In genomic region chr14:21307641-21308040, GRCh38 we compare ENCODE assay signal across 16 cellular contexts. TPM values are rescaled to one million over a fixed set of nuclear protein-coding genes. Genes with fewer than 3 reads are reported as not detected.
DNase-seq lines count a peak whose midpoint lies in the region; ATAC-seq and TF ChIP-seq lines count a peak whose summit lies in the region.
"Had no signal": no experiment of that assay in that cellular context is flagged by ENCODE, and none has a peak within 500 bp of the region (broad histone marks: within the 10 kb centered on the region; RNA-seq: fewer than 3 reads in every experiment).

No MANE protein-coding gene starts in this region.

- POLR2A ChIA-PET in activated CD4-positive, alpha-beta T cell treated with anti-CD3 and anti-CD28 coated beads for 36 hours (lab: Charles Lee) = interaction anchor here (1.0 kb wide), 1 partner anchor 8 kb away, joined by 3 read pairs; no protein-coding TSS in a partner anchor

- H4K20me1 ChIP-seq in OCI-LY3 (ENCODE audit: insufficient read depth, low read length) = no peaks in the 10 kb centered on the region
- H4K20me1 ChIP-seq in hepatocyte (ENCODE audit: insufficient read depth, poor library complexity, severe bottlenecking) = no peaks in the 10 kb centered on the region

- H3K36me3 ChIP-seq in OCI-LY3 (replicated peaks; ENCODE audit: low read depth, low read length) (no peaks in the 10 kb centered on the region), hepatocyte (replicated peaks; ENCODE audit: insufficient read depth, low read depth) (no peaks in the 10 kb centered on the region), spleen (no peaks in the 10 kb centered on the region)
- H3K36me3 ChIP-seq: tibial nerve had no signal

- H3K27me3 ChIP-seq in OCI-LY3 (ENCODE audit: low read depth, low read length) (peaks cover 4% of the 10 kb centered on the region; the same call in 1 of the 2 replicates), hepatocyte (no peaks in the 10 kb centered on the region), spleen (replicated peaks in 1 of 7) (no peaks in the 10 kb centered on the region)

- peak overlapping the region; percentile 73 for H3K4me3 Mint-ChIP-seq in activated CD4-positive, alpha-beta T cell treated with anti-CD3 and anti-CD28 coated beads for 36 hours

- TF ChIP-seq CTCF in OCI-LY3 (IDR thresholded peaks at IDR 0.05; ENCODE audit: low read depth, low read length) (no peak), hepatocyte (IDR thresholded peaks at IDR 0.05; ENCODE audit: poor library complexity) (no peak), spleen (IDR thresholded peaks at IDR 0.05 in 8 of 11, conservative IDR thresholded peaks at IDR 0.05 in 3 of 11) (no peak)

- H3K9me3 ChIP-seq in OCI-LY3 (ENCODE audit: insufficient read depth, low read length) (no peaks in the 10 kb centered on the region), hepatocyte (ENCODE audit: low read depth) (no peaks in the 10 kb centered on the region), spleen (no peaks in the 10 kb centered on the region)
- H3K9me3 ChIP-seq: tibial nerve had no signal

- no peaks in the 10 kb centered on the region for H3K36me3 Mint-ChIP-seq in activated CD4-positive, alpha-beta T cell treated with anti-CD3 and anti-CD28 coated beads for 36 hours (ENCODE audit: low read depth)
- H3K36me3 Mint-ChIP-seq: activated naive CD4-positive, alpha-beta T cell treated with anti-CD3 and anti-CD28 coated beads, Interleukin-2, amount 10 ng/mL, durations not matched to agents 7 days and 5 days had no signal

- no peak for ATAC-seq in activated CD4-positive, alpha-beta T cell treated with anti-CD3 and anti-CD28 coated beads for 36 hours
- no peak for ATAC-seq in sciatic nerve

- CTCF ChIA-PET in activated CD4-positive, alpha-beta T cell treated with anti-CD3 and anti-CD28 coated beads for 36 hours (lab: Charles Lee) = interaction anchor here (0.7 to 0.8 kb wide), 2 partner anchors 33 to 67 kb away, joined by 3 to 4 read pairs; no protein-coding TSS in a partner anchor

- WGBS in hepatocyte (ENCODE audit: low lambda C conversion rate, missing lambda C conversion rate) = 89% methylated on average over 3 of the region's 3 CpGs
- WGBS in spleen, 5 donors = 72 to 82% (median 79%) methylated on average over 3 of the region's 3 CpGs

- H3K4me3 ChIP-seq in OCI-LY3 (ENCODE audit: low read length) (peak overlapping the region; percentile 78), hepatocyte (no peak overlapping the region), spleen (no peak overlapping the region)

- H3K4me1 ChIP-seq in OCI-LY3 (ENCODE audit: low read length) = peaks cover 30% of the 10 kb centered on the region
- H3K4me1 ChIP-seq in hepatocyte (ENCODE audit: insufficient read depth) = no peaks in the 10 kb centered on the region
- peaks cover 4 to 21% (median 17%) of the 10 kb centered on the region in 6 donors for H3K4me1 ChIP-seq in spleen
- H3K4me1 ChIP-seq: tibial nerve had no signal

- no peak for TF ChIP-seq POLR2A in spleen (IDR thresholded peaks at IDR 0.05)

- no peaks in the 10 kb centered on the region for H3K9me3 Mint-ChIP-seq in activated CD4-positive, alpha-beta T cell treated with anti-CD3 and anti-CD28 coated beads for 36 hours (ENCODE audit: low read depth)
- H3K9me3 Mint-ChIP-seq: activated CD8-positive, alpha-beta T cell treated with anti-CD3 and anti-CD28 coated beads for 36 hours; activated naive CD4-positive, alpha-beta T cell treated with anti-CD3 and anti-CD28 coated beads, Interleukin-2, amount 10 ng/mL, durations not matched to agents 7 days and 5 days; T-helper 2 cell treated with Interferon-gamma antibody and Interleukin-4, amounts not matched to agents 5 μg/mL and 100 μg/mL, for 36 hours had no signal

- H3K27me3 Mint-ChIP-seq in activated CD4-positive, alpha-beta T cell treated with anti-CD3 and anti-CD28 coated beads for 36 hours = no peaks in the 10 kb centered on the region
- H3K27me3 Mint-ChIP-seq: activated CD8-positive, alpha-beta T cell treated with anti-CD3 and anti-CD28 coated beads for 36 hours had no signal

- H3K79me2 ChIP-seq in OCI-LY3 (ENCODE audit: low read length) (no peaks in the 10 kb centered on the region), hepatocyte (no peaks in the 10 kb centered on the region)

- no peak overlapping the region for H3K27ac Mint-ChIP-seq in activated CD4-positive, alpha-beta T cell treated with anti-CD3 and anti-CD28 coated beads for 36 hours

- H3K9me2 ChIP-seq in hepatocyte (replicated peaks; ENCODE audit: insufficient read depth) = no peaks in the 10 kb centered on the region

- DNase-seq in activated CD4-positive, alpha-beta T cell treated with anti-CD3 and anti-CD28 coated beads for 36 hours = no peak
- DNase-seq in activated CD4-positive, alpha-beta T cell treated with anti-CD3 and anti-CD28 coated beads for 4 hours = no peak
- DNase-seq in hepatocyte (ENCODE audit: low spot score) (no peak), spleen (no peak), sciatic nerve (ENCODE audit: low spot score) (no peak), NCI-H446 treated with DMSO at 0.1 percent for 48 hours (lab: John Stamatoyannopoulos, UW) (no peak)
- DNase-seq in activated CD8-positive, alpha-beta memory T cell treated with anti-CD3 and anti-CD28 coated beads, Interleukin-2, amount 50 U/mL, for 48 hours = no peak
- DNase-seq: activated CD8-positive, alpha-beta T cell treated with anti-CD3 and anti-CD28 coated beads for 36 hours; activated naive CD4-positive, alpha-beta T cell treated with anti-CD3 and anti-CD28 coated beads, Interleukin-2, amount 10 ng/mL, durations not matched to agents 7 days and 5 days; DMS153; KBM-7; NCI-H187 treated with DMSO at 0.1 percent for 48 hours had no signal

- peaks cover 22% of the 10 kb centered on the region for H3K4me1 Mint-ChIP-seq in activated CD4-positive, alpha-beta T cell treated with anti-CD3 and anti-CD28 coated beads for 36 hours

- no peak overlapping the region for H2AFZ ChIP-seq in OCI-LY3 (ENCODE audit: low read depth, low read length)
- H2AFZ ChIP-seq in hepatocyte = peak overlapping the region; percentile 28

- H3K27ac ChIP-seq in OCI-LY3 (ENCODE audit: low read length) (0 out of 2 replicates have a peak overlapping the region, but pooled peaks have one; percentile 62), hepatocyte (peak overlapping the region; percentile 84), spleen (peak overlapping the region in 6 of 8 donors; percentile 56 to 81 (median 74))

- H3K4me2 ChIP-seq in OCI-LY3 (ENCODE audit: low read length) = peak overlapping the region; percentile 79
- H3K4me2 ChIP-seq in hepatocyte = peak overlapping the region; percentile 71

- intact Hi-C loops in activated CD4-positive, alpha-beta T cell treated with anti-CD3 and anti-CD28 coated beads for 36 hours (cut with DNase I, micrococcal nuclease) = loop anchor here (1.0 to 2.0 kb wide), 6 partner anchors 38 to 169 kb away; partner anchors contain the start of genes HNRNPC (in 2 of the 2), SUPT16H (in 2 of the 2), CHD8 (in 1 of the 2) and RAB2B (in 1 of the 2)
- intact Hi-C loops in spleen (cut with DNase I; ENCODE audit: low total_unique reads) = no loop called here
- intact Hi-C loops in sciatic nerve (cut with DNase I) = no loop called here

- H3K9ac ChIP-seq in OCI-LY3 (ENCODE audit: low read length) = peak overlapping the region; percentile 71; the same call in 1 of the 2 replicates

RNA-seq across cellular contexts. Expression of gene RPGRIP1, which starts 27.8 kb away (rescaled TPM):
- under 1 TPM; 0.14 to 0.21 TPM for total RNA-seq in activated CD4-positive, alpha-beta T cell treated with anti-CD3 and anti-CD28 coated beads for 36 hours
- total RNA-seq in hepatocyte = 0.07 TPM in 1 of 2 replicates, not detected in the other
- polyA plus RNA-seq in hepatocyte = not detected in 2 replicates
- total RNA-seq in spleen = 1 to 10 TPM in 3 of 7 donors, under 1 TPM in 4; 0.33 to 4.0 (median 0.87) TPM
- polyA plus RNA-seq in spleen = 1 to 10 TPM in 1 of 3 donors, under 1 TPM in 2; 0.46 to 1.3 (median 0.61) TPM
- 0.45 TPM for total RNA-seq in sciatic nerve
- total RNA-seq: activated CD8-positive, alpha-beta T cell treated with anti-CD3 and anti-CD28 coated beads for 36 hours; myocyte had no signal

RNA-seq across cellular contexts. Expression of gene HNRNPC, which starts 38.4 kb away (rescaled TPM):
- 1,000 to 10,000 TPM; 1,155 to 1,665 TPM for total RNA-seq in activated CD4-positive, alpha-beta T cell treated with anti-CD3 and anti-CD28 coated beads for 36 hours
- 740 and 800 TPM in 2 replicates for total RNA-seq in hepatocyte
- polyA plus RNA-seq in hepatocyte = 513 and 521 TPM in 2 replicates
- 100 to 1,000 TPM; 374 to 648 (median 506) TPM for total RNA-seq in spleen
- polyA plus RNA-seq in spleen = 100 to 1,000 TPM; 497 to 824 (median 677) TPM
- 395 TPM for total RNA-seq in sciatic nerve

Comparison
In these comparisons a context has a peak if more than half of its experiments do, and no peak if none do; other contexts are left out.
1. intact Hi-C loops: an anchor here in activated CD4-positive, alpha-beta T cell treated with anti-CD3 and anti-CD28 coated beads for 36 hours (1.0 to 2.0 kb wide); none called in spleen and sciatic nerve.